ENCODE assay signal across 12 cellular contexts in the genomic region with DNA sequence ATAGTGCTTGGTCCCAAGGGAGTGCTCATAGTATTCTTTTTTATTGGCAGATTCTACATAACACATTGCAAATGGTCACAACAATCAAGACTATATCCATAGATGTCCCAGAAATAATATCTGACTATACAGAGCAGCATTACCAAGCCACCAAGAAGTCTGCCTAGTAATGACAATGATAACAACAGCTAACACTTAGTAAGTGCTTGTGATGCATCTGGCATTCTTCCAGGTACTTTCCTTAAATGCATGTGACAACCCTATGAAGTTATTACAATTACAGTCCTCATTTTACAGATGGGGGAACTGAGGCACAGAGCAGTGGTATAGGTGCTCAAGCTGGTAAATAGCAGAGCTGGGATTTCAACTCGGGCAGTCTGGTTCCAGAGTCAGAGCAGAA. TPM values are rescaled to one million over a fixed set of nuclear protein-coding genes. Genes with fewer than 3 reads are reported as not detected.
DNase-seq lines count a peak whose midpoint lies in the region; ATAC-seq, FAIRE-seq and TF ChIP-seq lines count a peak whose summit lies in the region.
"Had no signal": no experiment of that assay in that cellular context is flagged by ENCODE, and none has a peak within 500 bp of the region (broad histone marks: within the 10 kb centered on the region; RNA-seq: fewer than 3 reads in every experiment).

No MANE protein-coding gene starts in this region.

- no peaks in the 10 kb centered on the region for H3K27me3 ChIP-seq in CD4-positive, CD25-positive, alpha-beta regulatory T cell (ENCODE audit: control insufficient read depth, insufficient read depth, low read length)
- H3K27me3 ChIP-seq in right cardiac atrium (ENCODE audit: control insufficient read depth, insufficient read depth), result no peaks in the 10 kb centered on the region

- intact Hi-C loops in right cardiac atrium (cut with DNase I), result no loop called here

- H3K4me3 ChIP-seq in CD4-positive, CD25-positive, alpha-beta regulatory T cell (ENCODE audit: low read depth, low read length), result peak overlapping the region; percentile 30
- H3K4me3 ChIP-seq in right cardiac atrium (ENCODE audit: low read length), result no peak overlapping the region

- WGBS in right cardiac atrium, result 90% methylated on average over 1 of the region's 1 CpG

- no peaks in the 10 kb centered on the region for H3K9me3 Mint-ChIP-seq in CD4-positive, CD25-positive, alpha-beta regulatory T cell
- H3K9me3 Mint-ChIP-seq in activated naive CD8-positive, alpha-beta T cell (ENCODE audit: low read depth), result no peaks in the 10 kb centered on the region

- H3K27ac Mint-ChIP-seq in CD4-positive, CD25-positive, alpha-beta regulatory T cell, result peak overlapping the region; percentile 52 to 96 (median 94)
- H3K27ac Mint-ChIP-seq in activated naive CD8-positive, alpha-beta T cell, result peak overlapping the region; percentile 98

- H3K36me3 ChIP-seq in CD4-positive, CD25-positive, alpha-beta regulatory T cell (ENCODE audit: control insufficient read depth, insufficient read depth, low read length), result peaks cover 74% of the 10 kb centered on the region

- ATAC-seq in CD4-positive, CD25-positive, alpha-beta regulatory T cell (ENCODE audit: low read depth in 2 of 2), result peak; percentile 57 to 71
- ATAC-seq in right cardiac atrium, result peak; percentile 20 to 36

- DNase-seq in CD4-positive, CD25-positive, alpha-beta regulatory T cell, result peak in 1 of 3 donors; percentile 44
- DNase-seq in GM12891 (ENCODE audit: insufficient read length, low spot score) (no peak), right cardiac atrium (no peak), NCI-H1092 treated with DMSO at 0.1 percent for 48 hours (lab: John Stamatoyannopoulos, UW) (no peak), SW480 (ENCODE audit: low spot score) (no peak), GM19238 (ENCODE audit: insufficient read length, low spot score) (no peak), SKM-1 treated with dmso at 0.1 percent for 144 hours (lab: John Stamatoyannopoulos, UW; ENCODE audit: unreplicated experiment) (no peak)
- DNase-seq: Calu3; effector CD8-positive, alpha-beta T cell; retina; SHP77 had no signal

- peaks cover 37% of the 10 kb centered on the region for H3K36me3 Mint-ChIP-seq in CD4-positive, CD25-positive, alpha-beta regulatory T cell
- H3K36me3 Mint-ChIP-seq in activated naive CD8-positive, alpha-beta T cell, result peaks cover 18% of the 10 kb centered on the region

- no peaks in the 10 kb centered on the region for H3K27me3 Mint-ChIP-seq in CD4-positive, CD25-positive, alpha-beta regulatory T cell
- no peaks in the 10 kb centered on the region for H3K27me3 Mint-ChIP-seq in activated naive CD8-positive, alpha-beta T cell

- peak overlapping the region; percentile 84 for H3K27ac ChIP-seq in CD4-positive, CD25-positive, alpha-beta regulatory T cell (ENCODE audit: insufficient read depth, low read length, poor library complexity, severe bottlenecking)
- H3K27ac ChIP-seq in right cardiac atrium (ENCODE audit: low read length), result no peak overlapping the region

- H3K4me3 Mint-ChIP-seq in CD4-positive, CD25-positive, alpha-beta regulatory T cell, result peak overlapping the region in 3 of 4 donors; percentile 3 to 69 (median 57)
- H3K4me3 Mint-ChIP-seq in activated naive CD8-positive, alpha-beta T cell, result peak overlapping the region; percentile 59

- peaks cover 58% of the 10 kb centered on the region for H3K4me1 ChIP-seq in CD4-positive, CD25-positive, alpha-beta regulatory T cell (ENCODE audit: control insufficient read depth, insufficient read depth, low read length, poor library complexity, severe bottlenecking)
- peaks cover 5% of the 10 kb centered on the region for H3K4me1 ChIP-seq in right cardiac atrium (ENCODE audit: control insufficient read depth, insufficient read depth, low read length)

- no peaks in the 10 kb centered on the region for H3K9me3 ChIP-seq in CD4-positive, CD25-positive, alpha-beta regulatory T cell (ENCODE audit: control insufficient read depth in 2 of 2, low read length in 2 of 2)
- H3K9me3 ChIP-seq in right cardiac atrium (ENCODE audit: control insufficient read depth, low read length), result no peaks in the 10 kb centered on the region

- TF ChIP-seq POLR2A in GM12891 (IDR thresholded peaks at IDR 0.05; ENCODE audit: low read depth, low read length), result no peak

- peak; percentile 16 for FAIRE-seq in GM12891 (lab: Jason Lieb, UNC)

- H3K4me1 Mint-ChIP-seq in CD4-positive, CD25-positive, alpha-beta regulatory T cell, result peaks cover 42 to 94% (median 80%) of the 10 kb centered on the region in 4 donors
- peaks cover 76% of the 10 kb centered on the region for H3K4me1 Mint-ChIP-seq in activated naive CD8-positive, alpha-beta T cell (ENCODE audit: low read depth)

TF ChIP-seq in GM12891, 5 proteins besides CTCF, POLR2A, EP300 and RAD21:
- TF ChIP-seq TAF1 (IDR thresholded peaks at IDR 0.05; ENCODE audit: low read depth, low read length), result no peak
- no peak for TF ChIP-seq PAX5 (IDR thresholded peaks at IDR 0.05; ENCODE audit: insufficient read depth, low read length, severe bottlenecking)
- TF ChIP-seq POU2F2 (IDR thresholded peaks at IDR 0.05; ENCODE audit: low read depth, low read length), result no peak
- no peak for TF ChIP-seq SPI1 (IDR thresholded peaks at IDR 0.05; ENCODE audit: low read depth, low read length)
- no peak for TF ChIP-seq POLR2AphosphoS5 (IDR thresholded peaks at IDR 0.05; ENCODE audit: low read depth, low read length)
TF ChIP-seq in GM12891: peak in this region for 0.

RNA-seq across cellular contexts. Expression of a gene that starts 49.6 kb away (rescaled TPM):
- total RNA-seq in CD4-positive, CD25-positive, alpha-beta regulatory T cell, result 38.9 TPM
- polyA plus RNA-seq in CD4-positive, CD25-positive, alpha-beta regulatory T cell, result 10 to 100 TPM; 37.1 to 52.2 (median 49.3) TPM
- polyA plus RNA-seq in GM12891 (2012; ENCODE audit: low read depth, missing spikeins), result 16.5 TPM
- 10 to 100 TPM; 27.4 to 31.3 (median 30.1) TPM for total RNA-seq in right cardiac atrium
- 11.0 TPM for polyA plus RNA-seq in right cardiac atrium
